Comparison of ENCODE assay signal across 8 cellular contexts in the genomic region with DNA sequence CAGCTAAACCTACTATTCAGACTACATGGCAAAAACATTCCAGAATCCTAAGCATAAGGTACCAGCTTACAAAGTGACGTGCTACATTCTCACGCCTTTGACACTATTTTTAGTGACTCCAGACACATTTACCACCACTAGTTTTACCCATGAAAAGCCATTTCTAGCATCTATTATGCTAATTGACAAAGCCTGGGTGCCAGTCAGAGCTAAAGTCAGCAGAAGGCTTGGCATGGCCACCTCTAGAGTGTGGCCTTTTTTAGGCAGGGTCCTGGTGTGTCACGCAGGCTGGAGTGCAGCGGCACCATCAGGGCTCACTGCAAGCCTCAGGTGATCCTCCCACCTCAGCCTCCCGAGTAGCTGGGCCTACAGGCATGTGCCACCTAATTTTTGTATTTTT.
"Had no signal": no experiment of that assay in that cellular context is flagged by ENCODE, and none has a peak within 500 bp of the region (broad histone marks: within the 10 kb centered on the region; RNA-seq: fewer than 3 reads in every experiment).

No MANE protein-coding gene starts in this region.

- H3K27me3 Mint-ChIP-seq: IgD-negative memory B cell had no signal

- H3K4me3 ChIP-seq: K562 had no signal

- H3K27ac Mint-ChIP-seq: IgD-negative memory B cell had no signal

- DNase-seq: IMR-90, KBM-7, KG1 had no signal

- H3K9me3 Mint-ChIP-seq: IgD-negative memory B cell had no signal

- H3K4me3 Mint-ChIP-seq: IgD-negative memory B cell had no signal

- H3K27ac ChIP-seq: HL-60, KMS-11 had no signal

- H3K4me1 Mint-ChIP-seq: IgD-negative memory B cell had no signal

- FAIRE-seq: HepG2, K562 had no signal

- ATAC-seq: HepG2, K562 had no signal
